In the genomic region with DNA sequence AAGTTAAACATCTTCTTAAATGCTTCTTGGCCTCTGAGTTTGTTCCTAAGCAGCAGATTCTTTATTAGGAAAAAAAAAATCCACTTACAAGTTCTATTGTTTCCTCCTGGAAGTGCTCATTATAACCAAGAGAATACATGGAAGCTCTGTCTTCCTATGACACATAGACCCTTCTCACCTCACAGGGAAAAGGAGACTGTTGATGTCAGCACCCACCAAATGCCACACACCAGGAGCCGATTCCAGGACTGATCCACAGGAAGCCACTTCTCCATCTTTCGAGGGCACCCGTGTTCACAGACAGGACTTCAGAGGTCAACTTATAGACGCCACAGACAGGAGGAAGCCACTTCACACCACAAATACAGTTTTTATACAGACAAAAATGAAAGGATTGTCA, we compare ENCODE assay signal across 17 cellular contexts. TPM values are rescaled to one million over a fixed set of nuclear protein-coding genes. Genes with fewer than 3 reads are reported as not detected.
A peak's percentile ranks its signal among the peaks of the same experiment; 100 is the strongest.
DNase-seq lines count a peak whose midpoint lies in the region; ATAC-seq and TF ChIP-seq lines count a peak whose summit lies in the region.
"Had no signal": no experiment of that assay in that cellular context is flagged by ENCODE, and none has a peak within 500 bp of the region (broad histone marks: within the 10 kb centered on the region; RNA-seq: fewer than 3 reads in every experiment).

No MANE protein-coding gene starts in this region.

- H3K27me3 ChIP-seq in uterus: no peaks in the 10 kb centered on the region
- no peaks in the 10 kb centered on the region for H3K27me3 ChIP-seq in gastroesophageal sphincter

- H3K36me3 ChIP-seq in uterus (no peaks in the 10 kb centered on the region), gastroesophageal sphincter (no peaks in the 10 kb centered on the region)

- H3K36me3 Mint-ChIP-seq in natural killer cell treated with Interleukin-12 subunit alpha and Interleukin-12 subunit beta and Interleukin-15 and Interleukin-18, amount 100 ng/mL, for 72 hours: peaks cover 11% of the 10 kb centered on the region
- H3K36me3 Mint-ChIP-seq in natural killer cell (no peaks in the 10 kb centered on the region), mesothelial cell of epicardium (no peaks in the 10 kb centered on the region)

- H3K27ac ChIP-seq in coronary artery: peak overlapping the region; percentile 54 to 81
- H3K27ac ChIP-seq in uterus: peak overlapping the region; percentile 81 to 87
- no peak overlapping the region for H3K27ac ChIP-seq in gastroesophageal sphincter

- no peak for TF ChIP-seq CTCF in natural killer cell (IDR thresholded peaks at IDR 0.05)
- TF ChIP-seq CTCF in coronary artery (IDR thresholded peaks at IDR 0.05): no peak
- TF ChIP-seq CTCF in mesothelial cell of epicardium (IDR thresholded peaks at IDR 0.05; ENCODE audit: unreplicated experiment): no peak
- TF ChIP-seq CTCF in uterus (IDR thresholded peaks at IDR 0.05): no peak
- no peak for TF ChIP-seq CTCF in gastroesophageal sphincter (IDR thresholded peaks at IDR 0.05)

- DNase-seq in natural killer cell treated with Interleukin-12 subunit alpha and Interleukin-12 subunit beta and Interleukin-15 and Interleukin-18, amount 100 ng/mL, for 72 hours (ENCODE audit: low spot score): peak; percentile 13
- DNase-seq in natural killer cell (no peak), coronary artery (ENCODE audit: low spot score) (no peak), mesothelial cell of epicardium (ENCODE audit: low spot score in 2 of 2, unreplicated experiment in 2 of 2) (no peak), uterus (no peak), NCI-H82 (lab: John Stamatoyannopoulos, UW) (no peak)
- DNase-seq: activated B cell treated with CpG ODN at 0.5 μM for 24 hours; activated naive CD8-positive, alpha-beta T cell treated with anti-CD3 and anti-CD28 coated beads, Interleukin-2, amount 10 ng/mL, durations not matched to agents 7 days and 5 days; central memory CD4-positive, alpha-beta T cell; KG1; NCI-H1092; RPMI8226; stimulated activated CD4-positive, alpha-beta T cell treated with anti-CD3 and anti-CD28 coated beads, Interleukin-2, amount 100 ng/mL, for 24 hours had no signal

- H3K4me3 ChIP-seq in coronary artery (no peak overlapping the region), uterus (no peak overlapping the region), gastroesophageal sphincter (no peak overlapping the region)

- H3K27me3 Mint-ChIP-seq in natural killer cell treated with Interleukin-12 subunit alpha and Interleukin-12 subunit beta and Interleukin-15 and Interleukin-18, amount 100 ng/mL, for 72 hours: peaks cover 2 to 21% of the 10 kb centered on the region in 2 donors
- H3K27me3 Mint-ChIP-seq in natural killer cell (ENCODE audit: low read depth in 2 of 2) (peaks cover 13 to 14% of the 10 kb centered on the region in 2 donors), mesothelial cell of epicardium (ENCODE audit: low read depth) (no peaks in the 10 kb centered on the region)
- H3K27me3 Mint-ChIP-seq: activated B cell treated with CpG ODN at 0.5 μM for 24 hours had no signal

- H3K27ac Mint-ChIP-seq in natural killer cell treated with Interleukin-12 subunit alpha and Interleukin-12 subunit beta and Interleukin-15 and Interleukin-18, amount 100 ng/mL, for 72 hours: peak overlapping the region in 1 of 2 donors; percentile 31
- H3K27ac Mint-ChIP-seq in natural killer cell (no peak overlapping the region), mesothelial cell of epicardium (peak overlapping the region; percentile 79)
- H3K27ac Mint-ChIP-seq: activated B cell treated with CpG ODN at 0.5 μM for 24 hours; activated naive CD8-positive, alpha-beta T cell treated with anti-CD3 and anti-CD28 coated beads, Interleukin-2, amount 10 ng/mL, durations not matched to agents 7 days and 5 days; T-helper 1 cell treated with Interleukin-12 subunit alpha and Interleukin-12 subunit beta and Interleukin-4 antibody, amounts not matched to agents 30 μg/mL and 1 μg/mL, for 36 hours had no signal

- no peak for TF ChIP-seq EP300 in gastroesophageal sphincter (IDR thresholded peaks at IDR 0.05)

- intact Hi-C loops in natural killer cell (cut with micrococcal nuclease) (no loop called here), uterus (cut with DNase I; ENCODE audit: low total_unique reads) (no loop called here)

- H3K9me3 Mint-ChIP-seq in natural killer cell treated with Interleukin-12 subunit alpha and Interleukin-12 subunit beta and Interleukin-15 and Interleukin-18, amount 100 ng/mL, for 72 hours: no peaks in the 10 kb centered on the region
- H3K9me3 Mint-ChIP-seq in natural killer cell (no peaks in the 10 kb centered on the region), mesothelial cell of epicardium (peaks cover 12% of the 10 kb centered on the region)

- no peak overlapping the region for H3K4me3 Mint-ChIP-seq in natural killer cell treated with Interleukin-12 subunit alpha and Interleukin-12 subunit beta and Interleukin-15 and Interleukin-18, amount 100 ng/mL, for 72 hours
- H3K4me3 Mint-ChIP-seq in natural killer cell (no peak overlapping the region), mesothelial cell of epicardium (no peak overlapping the region)
- H3K4me3 Mint-ChIP-seq: activated B cell treated with CpG ODN at 0.5 μM for 24 hours; activated naive CD8-positive, alpha-beta T cell treated with anti-CD3 and anti-CD28 coated beads, Interleukin-2, amount 10 ng/mL, durations not matched to agents 7 days and 5 days; neural crest cell; T-helper 1 cell treated with Interleukin-12 subunit alpha and Interleukin-12 subunit beta and Interleukin-4 antibody, amounts not matched to agents 30 μg/mL and 1 μg/mL, for 36 hours had no signal

- H3K4me1 Mint-ChIP-seq in natural killer cell treated with Interleukin-12 subunit alpha and Interleukin-12 subunit beta and Interleukin-15 and Interleukin-18, amount 100 ng/mL, for 72 hours (ENCODE audit: low read depth in 2 of 2): peaks cover 2 to 5% of the 10 kb centered on the region in 2 donors
- H3K4me1 Mint-ChIP-seq in natural killer cell: no peaks in the 10 kb centered on the region
- peaks cover 44% of the 10 kb centered on the region for H3K4me1 Mint-ChIP-seq in mesothelial cell of epicardium
- H3K4me1 Mint-ChIP-seq: activated B cell treated with CpG ODN at 0.5 μM for 24 hours; activated naive CD8-positive, alpha-beta T cell treated with anti-CD3 and anti-CD28 coated beads, Interleukin-2, amount 10 ng/mL, durations not matched to agents 7 days and 5 days had no signal

- ATAC-seq in natural killer cell treated with Interleukin-12 subunit alpha and Interleukin-12 subunit beta and Interleukin-15 and Interleukin-18, amount 100 ng/mL, for 72 hours: no peak
- ATAC-seq in natural killer cell (no peak), GM21825 (IDR thresholded peaks at IDR 0.05; ENCODE audit: unreplicated experiment) (no peak), gastroesophageal sphincter (no peak)

- peaks cover 0 to 4% of the 10 kb centered on the region in 2 donors for H3K4me1 ChIP-seq in uterus
- H3K4me1 ChIP-seq in gastroesophageal sphincter: peaks cover 0 to 5% (median 0%) of the 10 kb centered on the region in 3 donors

- TF ChIP-seq POLR2A in uterus (IDR thresholded peaks at IDR 0.05) (no peak), gastroesophageal sphincter (IDR thresholded peaks at IDR 0.05) (no peak)

- WGBS in gastroesophageal sphincter (ENCODE audit: low coverage in 1 of 2), 2 donors: 76% methylated on average over 4 of the region's 4 CpGs; no CpG with 5 or more reads in 1 of the 2 donors

- H3K9me3 ChIP-seq in uterus: no peaks in the 10 kb centered on the region
- H3K9me3 ChIP-seq in gastroesophageal sphincter: no peaks in the 10 kb centered on the region

RNA-seq across cellular contexts. Expression of a gene that starts 13.4 kb away (rescaled TPM):
- not detected for total RNA-seq in natural killer cell treated with Interleukin-12 subunit alpha and Interleukin-12 subunit beta and Interleukin-15 and Interleukin-18, amount 100 ng/mL, for 72 hours
- total RNA-seq in natural killer cell: not detected
- 0.09 TPM in 1 of 3 replicates, not detected in the others for total RNA-seq in mesothelial cell of epicardium
- not detected for total RNA-seq in uterus
- not detected for total RNA-seq in gastroesophageal sphincter
- total RNA-seq: activated naive CD8-positive, alpha-beta T cell treated with anti-CD3 and anti-CD28 coated beads, Interleukin-2, amount 10 ng/mL, durations not matched to agents 7 days and 5 days; neural crest cell had no signal

RNA-seq across cellular contexts. Expression of a gene that starts 37.4 kb away (rescaled TPM):
- total RNA-seq in natural killer cell treated with Interleukin-12 subunit alpha and Interleukin-12 subunit beta and Interleukin-15 and Interleukin-18, amount 100 ng/mL, for 72 hours: 10 to 100 TPM in 1 of 2 donors, 1 to 10 TPM in 1; 6.9 to 19.8 TPM
- total RNA-seq in natural killer cell (1 to 10 TPM in 2 of 3 donors, under 1 TPM in 1; 0.96 to 2.8 (median 1.7) TPM), mesothelial cell of epicardium (0.38 to 0.47 TPM (median 0.45 TPM) in 3 replicates), uterus (1 to 10 TPM in 1 of 4 donors, not detected in 3; 1.3 TPM), gastroesophageal sphincter (1 to 10 TPM in 2 of 4 donors, not detected in 2; 1.3 to 1.5 TPM)
- total RNA-seq: neural crest cell had no signal

Comparison
In these comparisons a context has a peak if more than half of its experiments do, and no peak if none do; other contexts are left out.
1. H3K27ac ChIP-seq: peak in coronary artery (2 of 2) and uterus (2 of 2); none in gastroesophageal sphincter (0 of 4).